1 cellular context compared by ENCODE assay signal in the genomic region with DNA sequence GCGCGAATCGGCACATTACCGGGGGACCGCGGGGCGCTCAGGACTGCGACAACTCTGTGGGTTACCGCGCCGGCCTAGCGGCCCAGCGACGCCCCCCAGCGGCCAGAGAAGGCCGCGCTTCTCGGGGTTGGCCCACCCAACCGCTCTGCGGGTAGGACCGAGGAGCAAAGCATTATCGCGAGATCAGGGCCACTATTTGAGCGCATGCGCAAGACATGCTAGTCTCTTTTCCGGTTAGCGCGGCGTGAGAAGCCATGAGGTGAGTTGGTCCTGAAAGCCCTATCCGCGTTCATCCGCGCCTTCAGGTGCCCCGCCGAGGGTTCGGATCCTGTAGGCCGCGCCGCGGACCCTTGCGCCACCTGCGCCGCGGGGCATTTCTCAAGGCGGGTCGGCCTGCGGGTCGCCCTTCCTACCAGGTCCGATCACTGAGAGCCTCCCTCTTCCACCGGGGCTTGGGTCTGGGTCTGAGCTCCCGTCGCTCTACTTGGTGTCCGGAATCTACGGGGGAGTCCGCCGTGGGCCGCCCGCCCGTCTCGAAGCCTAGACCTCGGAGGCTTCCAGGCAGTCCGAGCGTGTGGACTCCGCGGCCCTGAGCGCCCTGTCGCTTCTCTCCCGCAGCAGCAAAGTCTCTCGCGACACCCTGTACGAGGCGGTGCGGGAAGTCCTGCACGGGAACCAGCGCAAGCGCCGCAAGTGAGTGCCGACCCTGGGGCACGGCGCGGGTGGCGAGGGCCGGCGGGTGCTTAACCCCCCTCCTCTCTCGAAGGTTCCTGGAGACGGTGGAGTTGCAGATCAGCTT.
TF ChIP-seq lines count a peak whose summit lies in the region.

Gene RPL10A (plus strand): TSS at position 221 of the 799 bp plus-strand sequence. CDS start 34 bp downstream, at position 255.

TF ChIP-seq in HepG2, 621 proteins besides CTCF, POLR2A, EP300 and RAD21 (continued from another document and continues in another):
- TF ChIP-seq ZNF687 (CRISPR knock-in tag; IDR thresholded peaks at IDR 0.05) (peak; percentile 97), KDM6A (CRISPR knock-in tag; IDR thresholded peaks at IDR 0.05; ENCODE audit: low read depth) (no peak), ZNF678 (CRISPR knock-in tag; IDR thresholded peaks at IDR 0.05) (0 out of 2 replicates have a peak, but pooled peaks have one; percentile 33), ZNF724P (CRISPR knock-in tag; IDR thresholded peaks at IDR 0.05; ENCODE audit: borderline replicate concordance) (peak; percentile 78), SNAI1 (CRISPR knock-in tag; IDR thresholded peaks at IDR 0.05; ENCODE audit: borderline replicate concordance) (peak; percentile 69; the same call in 1 of the 2 replicates), ZKSCAN8 (CRISPR knock-in tag; IDR thresholded peaks at IDR 0.05; ENCODE audit: borderline replicate concordance) (peak; percentile 84; the same call in 1 of the 2 replicates), TGIF2 (CRISPR knock-in tag; IDR thresholded peaks at IDR 0.05) (peak; percentile 86), MLLT10 (CRISPR knock-in tag; IDR thresholded peaks at IDR 0.05) (no peak), THYN1 (CRISPR knock-in tag; IDR thresholded peaks at IDR 0.05; ENCODE audit: borderline replicate concordance, low read depth) (0 out of 2 replicates have a peak, but pooled peaks have one; percentile 95), PAX8 (CRISPR knock-in tag; IDR thresholded peaks at IDR 0.05; ENCODE audit: borderline replicate concordance) (0 out of 2 replicates have a peak, but pooled peaks have one; percentile 27), ETV5 (CRISPR knock-in tag; IDR thresholded peaks at IDR 0.05; ENCODE audit: borderline replicate concordance) (peak; percentile 90), NCOA5 (CRISPR knock-in tag; IDR thresholded peaks at IDR 0.05) (no peak), ETV6 (CRISPR knock-in tag; conservative IDR thresholded peaks at IDR 0.05) (peak; percentile 81), ZNF317 (CRISPR knock-in tag; IDR thresholded peaks at IDR 0.05) (peak; percentile 88), NPAS2 (CRISPR knock-in tag; IDR thresholded peaks at IDR 0.05; ENCODE audit: borderline replicate concordance) (no peak), SATB2 (CRISPR knock-in tag; IDR thresholded peaks at IDR 0.05) (peak; percentile 68; the same call in 1 of the 2 replicates), PRDM4 (CRISPR knock-in tag; IDR thresholded peaks at IDR 0.05; ENCODE audit: borderline replicate concordance) (peak; percentile 72; the same call in 1 of the 2 replicates), ZNF7 (CRISPR knock-in tag; IDR thresholded peaks at IDR 0.05) (no peak; the same call in 1 of the 2 replicates), PHF20 (CRISPR knock-in tag; IDR thresholded peaks at IDR 0.05) (peak; percentile 87), SIN3A (IDR thresholded peaks at IDR 0.05; ENCODE audit: borderline replicate concordance, low read depth, low read length) (peak; percentile 97), NCOA2 (CRISPR knock-in tag; IDR thresholded peaks at IDR 0.05) (peak; percentile 75; the same call in 1 of the 2 replicates), TARDBP (CRISPR knock-in tag; IDR thresholded peaks at IDR 0.05) (peak; percentile 97), SCMH1 (CRISPR knock-in tag; IDR thresholded peaks at IDR 0.05; ENCODE audit: borderline replicate concordance) (no peak)
- TF ChIP-seq, protein P1, sequence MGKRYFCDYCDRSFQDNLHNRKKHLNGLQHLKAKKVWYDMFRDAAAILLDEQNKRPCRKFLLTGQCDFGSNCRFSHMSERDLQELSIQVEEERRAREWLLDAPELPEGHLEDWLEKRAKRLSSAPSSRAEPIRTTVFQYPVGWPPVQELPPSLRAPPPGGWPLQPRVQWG (CRISPR knock-in tag; IDR thresholded peaks at IDR 0.05; ENCODE audit: borderline replicate concordance, low read depth), result no peak
- TF ChIP-seq, protein P2, sequence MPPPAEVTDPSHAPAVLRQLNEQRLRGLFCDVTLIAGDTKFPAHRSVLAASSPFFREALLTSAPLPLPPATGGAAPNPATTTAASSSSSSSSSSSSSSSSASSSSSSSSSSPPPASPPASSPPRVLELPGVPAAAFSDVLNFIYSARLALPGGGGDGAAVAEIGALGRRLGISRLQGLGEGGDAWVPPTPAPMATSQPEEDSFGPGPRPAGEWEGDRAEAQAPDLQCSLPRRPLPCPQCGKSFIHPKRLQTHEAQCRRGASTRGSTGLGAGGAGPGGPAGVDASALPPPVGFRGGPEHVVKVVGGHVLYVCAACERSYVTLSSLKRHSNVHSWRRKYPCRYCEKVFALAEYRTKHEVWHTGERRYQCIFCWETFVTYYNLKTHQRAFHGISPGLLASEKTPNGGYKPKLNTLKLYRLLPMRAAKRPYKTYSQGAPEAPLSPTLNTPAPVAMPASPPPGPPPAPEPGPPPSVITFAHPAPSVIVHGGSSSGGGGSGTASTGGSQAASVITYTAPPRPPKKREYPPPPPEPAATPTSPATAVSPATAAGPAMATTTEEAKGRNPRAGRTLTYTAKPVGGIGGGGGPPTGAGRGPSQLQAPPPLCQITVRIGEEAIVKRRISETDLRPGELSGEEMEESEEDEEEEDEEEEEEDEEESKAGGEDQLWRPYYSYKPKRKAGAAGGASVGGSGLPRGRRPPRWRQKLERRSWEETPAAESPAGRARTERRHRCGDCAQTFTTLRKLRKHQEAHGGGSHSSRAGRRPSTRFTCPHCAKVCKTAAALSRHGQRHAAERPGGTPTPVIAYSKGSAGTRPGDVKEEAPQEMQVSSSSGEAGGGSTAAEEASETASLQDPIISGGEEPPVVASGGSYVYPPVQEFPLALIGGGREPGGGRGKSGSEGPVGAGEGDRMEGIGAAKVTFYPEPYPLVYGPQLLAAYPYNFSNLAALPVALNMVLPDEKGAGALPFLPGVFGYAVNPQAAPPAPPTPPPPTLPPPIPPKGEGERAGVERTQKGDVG (CRISPR knock-in tag; IDR thresholded peaks at IDR 0.05; ENCODE audit: borderline replicate concordance), result peak; percentile 88; the same call in 1 of the 2 replicates
- TF ChIP-seq, protein P3, sequence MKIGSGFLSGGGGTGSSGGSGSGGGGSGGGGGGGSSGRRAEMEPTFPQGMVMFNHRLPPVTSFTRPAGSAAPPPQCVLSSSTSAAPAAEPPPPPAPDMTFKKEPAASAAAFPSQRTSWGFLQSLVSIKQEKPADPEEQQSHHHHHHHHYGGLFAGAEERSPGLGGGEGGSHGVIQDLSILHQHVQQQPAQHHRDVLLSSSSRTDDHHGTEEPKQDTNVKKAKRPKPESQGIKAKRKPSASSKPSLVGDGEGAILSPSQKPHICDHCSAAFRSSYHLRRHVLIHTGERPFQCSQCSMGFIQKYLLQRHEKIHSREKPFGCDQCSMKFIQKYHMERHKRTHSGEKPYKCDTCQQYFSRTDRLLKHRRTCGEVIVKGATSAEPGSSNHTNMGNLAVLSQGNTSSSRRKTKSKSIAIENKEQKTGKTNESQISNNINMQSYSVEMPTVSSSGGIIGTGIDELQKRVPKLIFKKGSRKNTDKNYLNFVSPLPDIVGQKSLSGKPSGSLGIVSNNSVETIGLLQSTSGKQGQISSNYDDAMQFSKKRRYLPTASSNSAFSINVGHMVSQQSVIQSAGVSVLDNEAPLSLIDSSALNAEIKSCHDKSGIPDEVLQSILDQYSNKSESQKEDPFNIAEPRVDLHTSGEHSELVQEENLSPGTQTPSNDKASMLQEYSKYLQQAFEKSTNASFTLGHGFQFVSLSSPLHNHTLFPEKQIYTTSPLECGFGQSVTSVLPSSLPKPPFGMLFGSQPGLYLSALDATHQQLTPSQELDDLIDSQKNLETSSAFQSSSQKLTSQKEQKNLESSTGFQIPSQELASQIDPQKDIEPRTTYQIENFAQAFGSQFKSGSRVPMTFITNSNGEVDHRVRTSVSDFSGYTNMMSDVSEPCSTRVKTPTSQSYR (CRISPR knock-in tag; IDR thresholded peaks at IDR 0.05; ENCODE audit: borderline replicate concordance), result peak; percentile 5; the same call in 1 of the 2 replicates
- TF ChIP-seq, protein P4, sequence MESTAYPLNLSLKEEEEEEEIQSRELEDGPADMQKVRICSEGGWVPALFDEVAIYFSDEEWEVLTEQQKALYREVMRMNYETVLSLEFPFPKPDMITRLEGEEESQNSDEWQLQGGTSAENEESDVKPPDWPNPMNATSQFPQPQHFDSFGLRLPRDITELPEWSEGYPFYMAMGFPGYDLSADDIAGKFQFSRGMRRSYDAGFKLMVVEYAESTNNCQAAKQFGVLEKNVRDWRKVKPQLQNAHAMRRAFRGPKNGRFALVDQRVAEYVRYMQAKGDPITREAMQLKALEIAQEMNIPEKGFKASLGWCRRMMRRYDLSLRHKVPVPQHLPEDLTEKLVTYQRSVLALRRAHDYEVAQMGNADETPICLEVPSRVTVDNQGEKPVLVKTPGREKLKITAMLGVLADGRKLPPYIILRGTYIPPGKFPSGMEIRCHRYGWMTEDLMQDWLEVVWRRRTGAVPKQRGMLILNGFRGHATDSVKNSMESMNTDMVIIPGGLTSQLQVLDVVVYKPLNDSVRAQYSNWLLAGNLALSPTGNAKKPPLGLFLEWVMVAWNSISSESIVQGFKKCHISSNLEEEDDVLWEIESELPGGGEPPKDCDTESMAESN (CRISPR knock-in tag; conservative IDR thresholded peaks at IDR 0.05), result peak; percentile 96
- TF ChIP-seq, protein P5, sequence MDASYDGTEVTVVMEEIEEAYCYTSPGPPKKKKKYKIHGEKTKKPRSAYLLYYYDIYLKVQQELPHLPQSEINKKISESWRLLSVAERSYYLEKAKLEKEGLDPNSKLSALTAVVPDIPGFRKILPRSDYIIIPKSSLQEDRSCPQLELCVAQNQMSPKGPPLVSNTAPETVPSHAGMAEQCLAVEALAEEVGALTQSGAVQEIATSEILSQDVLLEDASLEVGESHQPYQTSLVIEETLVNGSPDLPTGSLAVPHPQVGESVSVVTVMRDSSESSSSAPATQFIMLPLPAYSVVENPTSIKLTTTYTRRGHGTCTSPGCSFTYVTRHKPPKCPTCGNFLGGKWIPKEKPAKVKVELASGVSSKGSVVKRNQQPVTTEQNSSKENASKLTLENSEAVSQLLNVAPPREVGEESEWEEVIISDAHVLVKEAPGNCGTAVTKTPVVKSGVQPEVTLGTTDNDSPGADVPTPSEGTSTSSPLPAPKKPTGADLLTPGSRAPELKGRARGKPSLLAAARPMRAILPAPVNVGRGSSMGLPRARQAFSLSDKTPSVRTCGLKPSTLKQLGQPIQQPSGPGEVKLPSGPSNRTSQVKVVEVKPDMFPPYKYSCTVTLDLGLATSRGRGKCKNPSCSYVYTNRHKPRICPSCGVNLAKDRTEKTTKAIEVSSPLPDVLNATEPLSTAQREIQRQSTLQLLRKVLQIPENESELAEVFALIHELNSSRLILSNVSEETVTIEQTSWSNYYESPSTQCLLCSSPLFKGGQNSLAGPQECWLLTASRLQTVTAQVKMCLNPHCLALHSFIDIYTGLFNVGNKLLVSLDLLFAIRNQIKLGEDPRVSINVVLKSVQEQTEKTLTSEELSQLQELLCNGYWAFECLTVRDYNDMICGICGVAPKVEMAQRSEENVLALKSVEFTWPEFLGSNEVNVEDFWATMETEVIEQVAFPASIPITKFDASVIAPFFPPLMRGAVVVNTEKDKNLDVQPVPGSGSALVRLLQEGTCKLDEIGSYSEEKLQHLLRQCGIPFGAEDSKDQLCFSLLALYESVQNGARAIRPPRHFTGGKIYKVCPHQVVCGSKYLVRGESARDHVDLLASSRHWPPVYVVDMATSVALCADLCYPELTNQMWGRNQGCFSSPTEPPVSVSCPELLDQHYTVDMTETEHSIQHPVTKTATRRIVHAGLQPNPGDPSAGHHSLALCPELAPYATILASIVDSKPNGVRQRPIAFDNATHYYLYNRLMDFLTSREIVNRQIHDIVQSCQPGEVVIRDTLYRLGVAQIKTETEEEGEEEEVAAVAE (CRISPR knock-in tag; IDR thresholded peaks at IDR 0.05; ENCODE audit: borderline replicate concordance), result peak; percentile 93
